ENCODE assay signal across 9 cellular contexts in the genomic region with DNA sequence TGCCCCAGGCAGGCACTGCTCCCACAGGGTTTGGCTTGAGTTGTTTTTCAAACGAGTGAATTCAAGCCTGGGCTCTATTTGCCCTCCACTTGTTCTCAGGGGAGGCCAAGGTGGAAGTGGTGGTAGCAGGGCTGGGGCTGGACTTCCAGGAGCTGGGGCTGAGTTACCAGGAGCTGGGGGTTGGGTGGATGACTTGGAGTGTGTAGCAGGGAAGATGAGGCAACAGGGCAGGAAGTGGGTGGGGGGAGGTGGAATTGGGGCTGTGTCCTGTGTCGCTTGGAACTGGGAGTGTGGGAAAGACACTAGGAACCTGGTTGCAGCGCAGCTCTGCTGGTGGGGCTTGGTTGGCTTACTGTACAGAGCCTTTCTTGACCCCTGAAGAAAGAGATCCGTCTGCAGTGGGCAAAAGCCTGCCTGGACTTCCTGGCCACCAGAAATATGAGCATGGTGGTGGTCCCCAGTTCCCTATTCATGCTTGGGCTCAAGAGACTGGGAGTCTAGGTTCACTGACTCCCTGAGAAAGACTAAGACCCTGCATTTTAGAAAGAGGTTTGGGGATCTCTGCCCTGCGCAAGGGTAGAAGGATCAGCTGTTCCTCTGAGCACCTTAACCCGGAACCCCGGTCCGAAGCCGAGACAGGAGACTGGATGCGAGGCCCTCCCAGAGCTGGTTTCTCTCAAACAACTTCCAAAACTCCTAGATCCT. TPM values are rescaled to one million over a fixed set of nuclear protein-coding genes. Genes with fewer than 3 reads are reported as not detected.
DNase-seq lines count a peak whose midpoint lies in the region; ATAC-seq and TF ChIP-seq lines count a peak whose summit lies in the region.
"Had no signal": no experiment of that assay in that cellular context is flagged by ENCODE, and none has a peak within 500 bp of the region (broad histone marks: within the 10 kb centered on the region; RNA-seq: fewer than 3 reads in every experiment).

No MANE protein-coding gene starts in this region.

- no peak overlapping the region for H3K27ac ChIP-seq in CD4-positive, alpha-beta T cell (ENCODE audit: low read depth, low read length)
- H3K27ac ChIP-seq in HUES48 (ENCODE audit: low read depth, low read length) (no peak overlapping the region), PC-3 (ENCODE audit: low read length) (no peak overlapping the region)

- H3K4me2 ChIP-seq in PC-3 (ENCODE audit: low read length), result no peak overlapping the region

- H3K36me3 Mint-ChIP-seq in CD4-positive, alpha-beta T cell (ENCODE audit: low read depth), result no peaks in the 10 kb centered on the region
- H3K36me3 Mint-ChIP-seq in activated naive CD8-positive, alpha-beta T cell treated with anti-CD3 and anti-CD28 coated beads, Interleukin-2, amount 10 ng/mL, durations not matched to agents 7 days and 5 days, result peaks cover 4% of the 10 kb centered on the region
- H3K36me3 Mint-ChIP-seq in natural killer cell, result no peaks in the 10 kb centered on the region

- H3K27me3 Mint-ChIP-seq in CD4-positive, alpha-beta T cell, result peaks cover 5% of the 10 kb centered on the region
- peaks cover 24% of the 10 kb centered on the region for H3K27me3 Mint-ChIP-seq in activated naive CD8-positive, alpha-beta T cell treated with anti-CD3 and anti-CD28 coated beads, Interleukin-2, amount 10 ng/mL, durations not matched to agents 7 days and 5 days
- no peaks in the 10 kb centered on the region for H3K27me3 Mint-ChIP-seq in natural killer cell (ENCODE audit: low read depth in 2 of 2)

- peaks cover 21% of the 10 kb centered on the region for H3K4me1 ChIP-seq in HUES48 (ENCODE audit: control insufficient read depth, insufficient read depth, low read length)
- peaks cover 4% of the 10 kb centered on the region; the same call in 1 of the 2 replicates for H3K4me1 ChIP-seq in PC-3 (ENCODE audit: insufficient read depth, low read length)

- H3K27me3 ChIP-seq in CD4-positive, alpha-beta T cell (ENCODE audit: control insufficient read depth, insufficient read depth, low read length), result no peaks in the 10 kb centered on the region
- H3K27me3 ChIP-seq in HUES48 (ENCODE audit: control insufficient read depth, insufficient read depth, low read length), result peaks cover 85% of the 10 kb centered on the region
- H3K27me3 ChIP-seq in PC-3 (ENCODE audit: low read length), result no peaks in the 10 kb centered on the region

- ATAC-seq in CD4-positive, alpha-beta T cell (ENCODE audit: poor library complexity), result no peak
- ATAC-seq in activated naive CD8-positive, alpha-beta T cell treated with anti-CD3 and anti-CD28 coated beads, Interleukin-2, amount 10 ng/mL, durations not matched to agents 7 days and 5 days (ENCODE audit: low read depth), result peak; percentile 8
- ATAC-seq in natural killer cell, result no peak
- ATAC-seq in sciatic nerve, result no peak
- ATAC-seq in GM18520 (IDR thresholded peaks at IDR 0.05; ENCODE audit: unreplicated experiment), result no peak
- no peak for ATAC-seq in PC-3

- intact Hi-C loops in CD4-positive, alpha-beta T cell (cut with DNase I, micrococcal nuclease), result no loop called here
- intact Hi-C loops in natural killer cell (cut with micrococcal nuclease) (no loop called here), sciatic nerve (cut with DNase I) (loop anchor here (10.0 kb wide), 1 partner anchor 199 kb away; no protein-coding TSS in a partner anchor), PC-3 (cut with micrococcal nuclease) (no loop called here)

- no peaks in the 10 kb centered on the region for H3K9me3 ChIP-seq in CD4-positive, alpha-beta T cell (ENCODE audit: control insufficient read depth, low read length)
- H3K9me3 ChIP-seq in HUES48 (ENCODE audit: control insufficient read depth, insufficient read depth, low read length), result no peaks in the 10 kb centered on the region
- H3K9me3 ChIP-seq in PC-3 (ENCODE audit: low read length), result no peaks in the 10 kb centered on the region

- no peak overlapping the region for H3K9ac ChIP-seq in HUES48 (ENCODE audit: low read depth, low read length)
- no peak overlapping the region for H3K9ac ChIP-seq in PC-3 (ENCODE audit: low read length)

- peak overlapping the region; percentile 88 for H3K4me3 Mint-ChIP-seq in CD4-positive, alpha-beta T cell
- peak overlapping the region; percentile 83 for H3K4me3 Mint-ChIP-seq in activated naive CD8-positive, alpha-beta T cell treated with anti-CD3 and anti-CD28 coated beads, Interleukin-2, amount 10 ng/mL, durations not matched to agents 7 days and 5 days
- H3K4me3 Mint-ChIP-seq in natural killer cell, result peak overlapping the region; percentile 94

- CTCF ChIA-PET in CD4-positive, alpha-beta T cell (lab: Charles Lee), result interaction anchor here (1.2 to 1.6 kb wide), 2 partner anchors 11 to 125 kb away, joined by 3 to 4 read pairs; no protein-coding TSS in a partner anchor
- CTCF ChIA-PET in PC-3 (lab: Charles Lee), result no interaction called here

- peaks cover 26% of the 10 kb centered on the region for H3K4me1 Mint-ChIP-seq in CD4-positive, alpha-beta T cell (ENCODE audit: low read depth)
- peaks cover 24% of the 10 kb centered on the region for H3K4me1 Mint-ChIP-seq in activated naive CD8-positive, alpha-beta T cell treated with anti-CD3 and anti-CD28 coated beads, Interleukin-2, amount 10 ng/mL, durations not matched to agents 7 days and 5 days
- H3K4me1 Mint-ChIP-seq in natural killer cell, result peaks cover 43 to 47% of the 10 kb centered on the region in 2 donors

- H3K9me3 Mint-ChIP-seq in CD4-positive, alpha-beta T cell, result no peaks in the 10 kb centered on the region
- H3K9me3 Mint-ChIP-seq in activated naive CD8-positive, alpha-beta T cell treated with anti-CD3 and anti-CD28 coated beads, Interleukin-2, amount 10 ng/mL, durations not matched to agents 7 days and 5 days, result no peaks in the 10 kb centered on the region
- H3K9me3 Mint-ChIP-seq in natural killer cell, result no peaks in the 10 kb centered on the region

- DNase-seq in CD4-positive, alpha-beta T cell, result no peak
- no peak for DNase-seq in activated naive CD8-positive, alpha-beta T cell treated with anti-CD3 and anti-CD28 coated beads, Interleukin-2, amount 10 ng/mL, durations not matched to agents 7 days and 5 days
- no peak for DNase-seq in natural killer cell
- no peak for DNase-seq in sciatic nerve (ENCODE audit: low spot score)
- DNase-seq in PC-3, result no peak
- no peak for DNase-seq in epidermal melanocyte (ENCODE audit: insufficient read length, low spot score)
- DNase-seq: amniotic stem cell had no signal

- no TSS peak for BruUV-seq in PC-3 (replicated peaks; lab: Mats Ljungman, UMichigan)

- TF ChIP-seq CTCF in CD4-positive, alpha-beta T cell (IDR thresholded peaks at IDR 0.05), result no peak
- TF ChIP-seq CTCF in natural killer cell (IDR thresholded peaks at IDR 0.05), result no peak
- TF ChIP-seq CTCF in PC-3 (conservative IDR thresholded peaks at IDR 0.05; ENCODE audit: low read depth, low read length), result no peak

- POLR2A ChIA-PET in CD4-positive, alpha-beta T cell (lab: Charles Lee), result interaction anchor here (1.5 to 3.0 kb wide), 4 partner anchors 19 to 193 kb away, joined by 3 to 20 read pairs (median 12); a partner anchor contains a TSS
- POLR2A ChIA-PET in activated naive CD8-positive, alpha-beta T cell treated with anti-CD3 and anti-CD28 coated beads, Interleukin-2, amount 10 ng/mL, durations not matched to agents 7 days and 5 days (lab: Charles Lee), result interaction anchor here (1.8 to 2.9 kb wide), 2 partner anchors 11 to 193 kb away, joined by 6 to 23 read pairs; a partner anchor contains a TSS
- POLR2A ChIA-PET in PC-3 (lab: Charles Lee; ENCODE audit: unreplicated experiment), result no interaction called here

- no peak overlapping the region for H2AFZ ChIP-seq in PC-3 (ENCODE audit: low read length)

- no peak overlapping the region for H3K27ac Mint-ChIP-seq in CD4-positive, alpha-beta T cell
- H3K27ac Mint-ChIP-seq in activated naive CD8-positive, alpha-beta T cell treated with anti-CD3 and anti-CD28 coated beads, Interleukin-2, amount 10 ng/mL, durations not matched to agents 7 days and 5 days, result peak overlapping the region; percentile 86
- H3K27ac Mint-ChIP-seq in natural killer cell, result peak overlapping the region; percentile 37 to 89

- H3F3A ChIP-seq in PC-3 (ENCODE audit: low read length, unreplicated experiment), result no peaks in the 10 kb centered on the region

- no peaks in the 10 kb centered on the region for H3K79me2 ChIP-seq in PC-3 (ENCODE audit: low read length)

- H3K9me2 ChIP-seq in PC-3 (replicated peaks; ENCODE audit: low read length), result no peaks in the 10 kb centered on the region

- H3K36me3 ChIP-seq in HUES48 (ENCODE audit: control insufficient read depth, insufficient read depth, low read length), result no peaks in the 10 kb centered on the region
- H3K36me3 ChIP-seq in PC-3 (ENCODE audit: low read depth, low read length), result no peaks in the 10 kb centered on the region

- no peaks in the 10 kb centered on the region for H4K20me1 ChIP-seq in PC-3 (ENCODE audit: low read length)

- H3K4me3 ChIP-seq in HUES48 (ENCODE audit: low read depth, low read length) (peak overlapping the region; percentile 22; the same call in 1 of the 2 replicates), PC-3 (ENCODE audit: low read length) (no peak overlapping the region)

RNA-seq across cellular contexts. Expression of a gene that starts 3.1 kb away (rescaled TPM):
- 1 to 10 TPM; 3.0 to 3.8 TPM for total RNA-seq in CD4-positive, alpha-beta T cell
- 1 to 10 TPM; 1.2 to 1.8 TPM for total RNA-seq in activated naive CD8-positive, alpha-beta T cell treated with anti-CD3 and anti-CD28 coated beads, Interleukin-2, amount 10 ng/mL, durations not matched to agents 7 days and 5 days
- total RNA-seq in natural killer cell, result 1 to 10 TPM; 6.6 to 7.3 (median 6.9) TPM
- 3.4 TPM for total RNA-seq in sciatic nerve
- total RNA-seq in PC-3 (2014; rRNA removed), result 0.26 and 1.4 TPM in 2 replicates

RNA-seq across cellular contexts. Expression of a gene that starts 18.6 kb away (rescaled TPM):
- 10 to 100 TPM; 12.8 to 14.2 TPM for total RNA-seq in CD4-positive, alpha-beta T cell
- total RNA-seq in activated naive CD8-positive, alpha-beta T cell treated with anti-CD3 and anti-CD28 coated beads, Interleukin-2, amount 10 ng/mL, durations not matched to agents 7 days and 5 days, result 10 to 100 TPM; 21.5 to 23.2 TPM
- 10 to 100 TPM in 1 of 3 donors, 1 to 10 TPM in 2; 7.9 to 10.7 (median 9.9) TPM for total RNA-seq in natural killer cell
- total RNA-seq in sciatic nerve, result 28.6 TPM
- 25.2 and 30.2 TPM in 2 replicates for total RNA-seq in PC-3 (2014; rRNA removed)

RNA-seq across cellular contexts. Expression of a gene that starts 19.0 kb away (rescaled TPM):
- 10 to 100 TPM; 50.9 to 53.3 TPM for total RNA-seq in CD4-positive, alpha-beta T cell
- total RNA-seq in activated naive CD8-positive, alpha-beta T cell treated with anti-CD3 and anti-CD28 coated beads, Interleukin-2, amount 10 ng/mL, durations not matched to agents 7 days and 5 days, result 10 to 100 TPM; 49.8 to 51.8 TPM
- 10 to 100 TPM; 51.3 to 75.0 (median 64.8) TPM for total RNA-seq in natural killer cell
- total RNA-seq in sciatic nerve, result 66.9 TPM
- total RNA-seq in PC-3 (2014; rRNA removed), result 20.9 and 26.7 TPM in 2 replicates
